Comparison of ENCODE assay signal across 23 cellular contexts in the genomic region with DNA sequence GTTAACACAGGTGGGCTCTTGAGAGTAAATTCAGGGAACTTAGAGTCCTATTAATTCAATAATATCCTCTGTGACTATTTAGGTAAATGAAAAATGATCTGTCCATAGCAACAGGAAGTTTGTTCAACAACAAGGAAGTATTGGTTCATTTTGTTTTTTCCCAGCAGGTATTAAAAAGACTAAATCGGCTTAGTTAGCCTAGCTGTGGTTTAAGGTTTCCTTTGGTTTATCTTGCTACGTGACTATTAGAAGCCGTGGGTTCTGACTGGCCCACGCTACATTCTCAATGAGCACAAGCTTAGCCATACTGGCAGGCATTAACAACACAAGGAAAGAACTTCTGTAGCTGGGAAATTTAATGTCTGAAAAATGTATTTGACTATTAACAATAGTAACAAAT.
DNase-seq lines count a peak whose midpoint lies in the region; ATAC-seq and TF ChIP-seq lines count a peak whose summit lies in the region.
"Had no signal": no experiment of that assay in that cellular context is flagged by ENCODE, and none has a peak within 500 bp of the region (broad histone marks: within the 10 kb centered on the region; RNA-seq: fewer than 3 reads in every experiment).

No MANE protein-coding gene starts in this region.

- H3K4me2 ChIP-seq in PC-3 (ENCODE audit: low read length) (peak overlapping the region; percentile 47), trophoblast cell (ENCODE audit: low read length) (no peak overlapping the region)

- POLR2A ChIA-PET in PC-3 (lab: Charles Lee; ENCODE audit: unreplicated experiment), result no interaction called here

- CTCF ChIA-PET in PC-3 (lab: Charles Lee), result no interaction called here

- TF ChIP-seq CTCF in PC-3 (conservative IDR thresholded peaks at IDR 0.05; ENCODE audit: low read depth, low read length), result no peak

- H3F3A ChIP-seq in PC-3 (ENCODE audit: low read length, unreplicated experiment), result no peaks in the 10 kb centered on the region

- H3K14ac ChIP-seq in trophoblast cell (ENCODE audit: low read length), result no peak overlapping the region

- no TSS peak for BruUV-seq in PC-3 (replicated peaks; lab: Mats Ljungman, UMichigan)

- no peaks in the 10 kb centered on the region for H3K27me3 ChIP-seq in PC-3 (ENCODE audit: low read length)
- H3K27me3 ChIP-seq in trophoblast cell (ENCODE audit: insufficient read depth, low read length), result no peaks in the 10 kb centered on the region
- H3K27me3 ChIP-seq: BE2C, dorsolateral prefrontal cortex, neutrophil had no signal

- no peaks in the 10 kb centered on the region for H3K9me3 ChIP-seq in PC-3 (ENCODE audit: low read length)
- no peaks in the 10 kb centered on the region for H3K9me3 ChIP-seq in trophoblast cell (ENCODE audit: insufficient read depth, low read depth, low read length)
- H3K9me3 ChIP-seq: BE2C, Caco-2, neutrophil had no signal

- H3K4ac ChIP-seq in trophoblast cell (ENCODE audit: low read depth, low read length), result no peak overlapping the region

- no peak overlapping the region for H2AFZ ChIP-seq in PC-3 (ENCODE audit: low read length)
- H2AFZ ChIP-seq in trophoblast cell (ENCODE audit: insufficient read depth, low read length, poor library complexity), result no peak overlapping the region

- H2BK12ac ChIP-seq in trophoblast cell (ENCODE audit: low read length), result no peak overlapping the region

- no peak overlapping the region for H2BK5ac ChIP-seq in trophoblast cell (ENCODE audit: low read depth, low read length, poor library complexity)

- no peaks in the 10 kb centered on the region for H3K9me2 ChIP-seq in PC-3 (replicated peaks; ENCODE audit: low read length)

- H4K91ac ChIP-seq in trophoblast cell (ENCODE audit: low read depth, low read length), result no peak overlapping the region

- H3K4me1 ChIP-seq in PC-3 (ENCODE audit: insufficient read depth, low read length) (peaks cover 37% of the 10 kb centered on the region), trophoblast cell (ENCODE audit: control insufficient read depth in 1 of 2, insufficient read depth in 2 of 2, low read length in 2 of 2) (no peaks in the 10 kb centered on the region)
- H3K4me1 ChIP-seq: BE2C, Caco-2 had no signal

- no peak overlapping the region for H3K18ac ChIP-seq in trophoblast cell (ENCODE audit: low read length)

- DNase-seq in NCI-H2107 treated with DMSO at 0.1 percent for 48 hours (lab: John Stamatoyannopoulos, UW; ENCODE audit: unreplicated experiment) (peak; percentile 39), NCI-H2107 (lab: John Stamatoyannopoulos, UW) (no peak), NCI-H2029 treated with DMSO at 0.1 percent for 48 hours (lab: John Stamatoyannopoulos, UW) (peak; percentile 67), PC-3 (peak; percentile 78), renal cortical epithelial cell (ENCODE audit: low read depth) (peak; percentile 71), amniotic stem cell (lab: John Stamatoyannopoulos, UW) (no peak), trophoblast cell (no peak)
- DNase-seq: activated B cell treated with CpG ODN at 0.5 μM for 24 hours; activated CD8-positive, alpha-beta T cell treated with anti-CD3 and anti-CD28 coated beads for 36 hours; activated gamma-delta T cell treated with Interleukin-2 at 50 U/mL for 16 hours; BE2C; Caco-2; central memory CD4-positive, alpha-beta T cell; dorsolateral prefrontal cortex; foreskin melanocyte; NCI-H187; NK-92 treated with Interleukin-12 subunit alpha and Interleukin-12 subunit beta, amount 100 ng/mL, for 24 hours; right cardiac atrium; stimulated activated CD8-positive, alpha-beta memory T cell treated with anti-CD3 and anti-CD28 coated beads, Interleukin-4, amount 100 ng/mL, for 48 hours had no signal

- H3K27ac ChIP-seq in PC-3 (ENCODE audit: low read length) (peak overlapping the region; percentile 92), trophoblast cell (ENCODE audit: low read depth, low read length) (no peak overlapping the region)
- H3K27ac ChIP-seq: dorsolateral prefrontal cortex, neutrophil, SK-N-MC had no signal

- H3K23ac ChIP-seq in trophoblast cell (ENCODE audit: low read length), result no peak overlapping the region

- no peak overlapping the region for H2BK120ac ChIP-seq in trophoblast cell (ENCODE audit: insufficient read depth, low read length, poor library complexity)

- H3K4me3 ChIP-seq in PC-3 (ENCODE audit: low read length), result no peak overlapping the region
- no peak overlapping the region for H3K4me3 ChIP-seq in trophoblast cell (ENCODE audit: low read depth, low read length)
- H3K4me3 ChIP-seq: dorsolateral prefrontal cortex, lung, SK-N-MC had no signal

- H2AK5ac ChIP-seq in trophoblast cell (ENCODE audit: low read length), result no peak overlapping the region

- intact Hi-C loops in PC-3 (cut with micrococcal nuclease), result loop anchor here (1.0 to 5.0 kb wide), 3 partner anchors 35 to 169 kb away; a partner anchor contains a TSS

- H3K79me1 ChIP-seq in trophoblast cell (ENCODE audit: low read length), result no peaks in the 10 kb centered on the region

- H3K79me2 ChIP-seq in PC-3 (ENCODE audit: low read length) (no peaks in the 10 kb centered on the region), trophoblast cell (ENCODE audit: control insufficient read depth, insufficient read depth, low read length, poor library complexity) (no peaks in the 10 kb centered on the region)

- H3K9ac ChIP-seq in PC-3 (ENCODE audit: low read length) (peak overlapping the region; percentile 75), trophoblast cell (ENCODE audit: low read length) (no peak overlapping the region)

- no CpG with 5 or more reads among the region's 4 CpGs for WGBS in trophoblast cell (ENCODE audit: extremely low coverage, insufficient coverage, insufficient read length)

- H4K20me1 ChIP-seq in PC-3 (ENCODE audit: low read length), result no peaks in the 10 kb centered on the region

- ATAC-seq in PC-3 (peak; percentile 72), HG03469 (IDR thresholded peaks at IDR 0.05; ENCODE audit: unreplicated experiment) (no peak)
- ATAC-seq: activated CD8-positive, alpha-beta T cell treated with anti-CD3 and anti-CD28 coated beads for 36 hours; right cardiac atrium had no signal

- no peak overlapping the region for H4K12ac ChIP-seq in trophoblast cell (ENCODE audit: low read depth, low read length)

- H4K8ac ChIP-seq in trophoblast cell (ENCODE audit: low read depth, low read length), result no peak overlapping the region

- H3K36me3 ChIP-seq in PC-3 (ENCODE audit: low read depth, low read length) (no peaks in the 10 kb centered on the region), trophoblast cell (ENCODE audit: control insufficient read depth in 1 of 2, insufficient read depth in 2 of 2, low read length in 2 of 2) (no peaks in the 10 kb centered on the region)
- H3K36me3 ChIP-seq: BE2C, neutrophil had no signal

Comparison
In these comparisons a context has a peak if more than half of its experiments do, and no peak if none do; other contexts are left out.
1. DNase-seq: peak in NCI-H2107 treated with DMSO at 0.1 percent for 48 hours (single experiment), NCI-H2029 treated with DMSO at 0.1 percent for 48 hours (single experiment), PC-3 (single experiment) and renal cortical epithelial cell (single experiment); none in NCI-H2107 (single experiment), amniotic stem cell (single experiment) and trophoblast cell (0 of 2).